9 cellular contexts compared by ENCODE assay signal in genomic region chr20:25227317-25227831, GRCh38. TPM values are rescaled to one million over a fixed set of nuclear protein-coding genes. Genes with fewer than 3 reads are reported as not detected.
DNase-seq lines count a peak whose midpoint lies in the region; ATAC-seq and TF ChIP-seq lines count a peak whose summit lies in the region.
"Had no signal": no experiment of that assay in that cellular context is flagged by ENCODE, and none has a peak within 500 bp of the region (broad histone marks: within the 10 kb centered on the region; RNA-seq: fewer than 3 reads in every experiment).

No MANE protein-coding gene starts in this region.

- TF ChIP-seq CTCF in body of pancreas (IDR thresholded peaks at IDR 0.05) (no peak), type B pancreatic cell (conservative IDR thresholded peaks at IDR 0.05) (no peak)

- peak overlapping the region; percentile 21 to 36 for H3K9ac ChIP-seq in stomach smooth muscle (ENCODE audit: low read length in 2 of 2)

- peaks cover 17% of the 10 kb centered on the region for H3K4me1 Mint-ChIP-seq in type B pancreatic cell (ENCODE audit: unreplicated experiment)

- DNase-seq in body of pancreas (peak in 1 of 4 donors; percentile 54), iris pigment epithelial cell (ENCODE audit: low read depth) (peak; percentile 74), NCI-H510A treated with DMSO at 0.1 percent for 48 hours (lab: John Stamatoyannopoulos, UW) (no peak), type B pancreatic cell (ENCODE audit: extremely low spot score, unreplicated experiment) (no peak)
- DNase-seq: NCI-H69 had no signal

- no peak overlapping the region for H3K4me3 Mint-ChIP-seq in type B pancreatic cell

- no peaks in the 10 kb centered on the region for H3K9me3 Mint-ChIP-seq in type B pancreatic cell

- H3K27me3 ChIP-seq in body of pancreas (no peaks in the 10 kb centered on the region), stomach smooth muscle (ENCODE audit: control insufficient read depth in 1 of 2, insufficient read depth in 2 of 2, low read length in 2 of 2) (no peaks in the 10 kb centered on the region)

- no peaks in the 10 kb centered on the region for H3K36me3 Mint-ChIP-seq in type B pancreatic cell

- TF ChIP-seq POLR2A in body of pancreas (IDR thresholded peaks at IDR 0.05), result no peak

- intact Hi-C loops in body of pancreas (cut with DNase I), result no loop called here

- H3K36me3 ChIP-seq in body of pancreas (replicated peaks in 1 of 2; ENCODE audit: insufficient read depth in 1 of 2, low read depth in 2 of 2) (no peaks in the 10 kb centered on the region), stomach smooth muscle (ENCODE audit: control insufficient read depth in 2 of 2, insufficient read depth in 2 of 2, low read length in 2 of 2) (peaks cover 0 to 2% of the 10 kb centered on the region in 2 donors)

- H3K27ac ChIP-seq in body of pancreas (peak overlapping the region in 3 of 4 donors; percentile 57 to 83 (median 83)), stomach smooth muscle (ENCODE audit: low read length) (peak overlapping the region; percentile 71)

- H3K4me3 ChIP-seq in body of pancreas, result no peak overlapping the region
- peak overlapping the region in 1 of 2 donors; percentile 22 for H3K4me3 ChIP-seq in stomach smooth muscle (ENCODE audit: low read length in 2 of 2)

- H3K27ac Mint-ChIP-seq in type B pancreatic cell, result no peak overlapping the region

- no peaks in the 10 kb centered on the region for H3K27me3 Mint-ChIP-seq in type B pancreatic cell

- H3K4me1 ChIP-seq in body of pancreas, result peaks cover 50% of the 10 kb centered on the region
- peaks cover 32% of the 10 kb centered on the region for H3K4me1 ChIP-seq in stomach smooth muscle (ENCODE audit: control insufficient read depth, insufficient read depth, low read length)

- WGBS in body of pancreas, 2 donors, result 41 to 50% methylated on average over 12 of the region's 12 CpGs

- ATAC-seq in body of pancreas (peak; percentile 72), HG03159 (IDR thresholded peaks at IDR 0.05; ENCODE audit: unreplicated experiment) (no peak), HG03469 (IDR thresholded peaks at IDR 0.05; ENCODE audit: unreplicated experiment) (no peak)

- H3K9me3 ChIP-seq in body of pancreas (no peaks in the 10 kb centered on the region), stomach smooth muscle (ENCODE audit: control insufficient read depth in 2 of 2, low read length in 2 of 2) (no peaks in the 10 kb centered on the region)

- TF ChIP-seq EP300 in Ishikawa (IDR thresholded peaks at IDR 0.05; ENCODE audit: borderline replicate concordance), result peak; percentile 71; the same call in 1 of the 2 replicates

- no peak for TF ChIP-seq RAD21 in Ishikawa (IDR thresholded peaks at IDR 0.05; ENCODE audit: low read depth)

TF ChIP-seq in Ishikawa, 13 proteins besides CTCF, POLR2A, EP300 and RAD21:
- TF ChIP-seq TEAD4 (IDR thresholded peaks at IDR 0.05), result peak; percentile 80
- TF ChIP-seq NFIC (IDR thresholded peaks at IDR 0.05), result peak; percentile 92
- TF ChIP-seq CEBPB (IDR thresholded peaks at IDR 0.05), result no peak
- TF ChIP-seq FOXM1 (IDR thresholded peaks at IDR 0.05; ENCODE audit: borderline replicate concordance, low read depth), result peak; percentile 41; the same call in 1 of the 2 replicates
- TF ChIP-seq MAX (IDR thresholded peaks at IDR 0.05), result peak; percentile 39; the same call in 1 of the 2 replicates

RNA-seq across cellular contexts. Expression of gene PYGB, which starts 20.5 kb away (rescaled TPM):
- total RNA-seq in body of pancreas (10 to 100 TPM; 34.8 to 42.8 TPM), type B pancreatic cell (ENCODE audit: low replicate concordance) (39.3 and 52.2 TPM in 2 replicates)

RNA-seq across cellular contexts. Expression of gene ENTPD6, which starts 31.9 kb away (rescaled TPM):
- total RNA-seq in body of pancreas (10 to 100 TPM; 59.9 to 79.8 TPM), type B pancreatic cell (ENCODE audit: low replicate concordance) (64.1 and 78.3 TPM in 2 replicates)
